ENCODE assay signal across 8 cellular contexts in the genomic region with DNA sequence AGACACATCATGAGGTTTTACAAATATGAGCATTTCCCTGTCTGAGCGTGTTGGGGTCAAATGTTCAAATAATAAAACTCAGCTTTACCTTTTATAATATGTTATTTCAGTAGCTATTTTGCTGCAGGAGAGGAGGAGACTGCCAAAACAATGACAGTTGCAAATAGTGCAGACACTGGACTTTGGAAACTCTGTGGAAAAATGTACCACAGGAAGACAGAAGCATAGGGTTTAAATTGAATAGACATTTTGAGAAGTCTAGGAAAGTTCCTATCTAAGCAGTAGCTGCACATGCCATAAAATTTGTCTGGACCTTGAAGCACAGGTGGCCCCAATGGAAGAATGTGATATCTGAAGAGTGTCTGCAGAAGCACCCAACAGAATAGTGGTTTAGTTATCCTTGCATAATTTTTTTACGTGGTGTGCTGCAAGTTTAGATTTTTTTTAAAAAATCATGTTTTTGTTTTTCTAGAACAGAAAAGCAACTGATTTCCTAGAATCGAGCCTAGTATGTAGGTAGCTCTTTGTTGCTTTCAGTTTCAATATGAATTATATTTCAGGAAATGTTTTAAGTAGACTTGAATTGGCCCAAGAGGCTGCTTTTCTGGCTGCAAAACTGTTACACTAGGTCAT. TPM values are rescaled to one million over a fixed set of nuclear protein-coding genes. Genes with fewer than 3 reads are reported as not detected.
DNase-seq lines count a peak whose midpoint lies in the region; ATAC-seq, FAIRE-seq and TF ChIP-seq lines count a peak whose summit lies in the region.

No MANE protein-coding gene starts in this region.

- no peaks in the 10 kb centered on the region for H3K27me3 ChIP-seq in left lung

- peak overlapping the region; percentile 34 to 73 for H3K27ac ChIP-seq in left lung

- no peak for FAIRE-seq in RCC 7860 (lab: Jason Lieb, UNC)

- DNase-seq in left lung (no peak), HuH-7 (ENCODE audit: low spot score) (no peak), EL (no peak), NCI-H2171 treated with DMSO at 0.1 percent for 48 hours (lab: John Stamatoyannopoulos, UW) (no peak), RCC 7860 (ENCODE audit: low spot score) (no peak)

- H3K9me3 ChIP-seq in left lung, result no peaks in the 10 kb centered on the region

- H3K36me3 ChIP-seq in left lung, result no peaks in the 10 kb centered on the region

- peaks cover 0 to 17% of the 10 kb centered on the region in 2 donors for H3K4me1 ChIP-seq in left lung

- TF ChIP-seq CTCF in left lung (IDR thresholded peaks at IDR 0.05), result no peak

- ATAC-seq in GM18499 (IDR thresholded peaks at IDR 0.05; ENCODE audit: insufficient read depth, unreplicated experiment) (peak; percentile 84), GM21447 (IDR thresholded peaks at IDR 0.05; ENCODE audit: unreplicated experiment) (peak; percentile 97), HG03565 (IDR thresholded peaks at IDR 0.05; ENCODE audit: unreplicated experiment) (peak; percentile 90), left lung (peak; percentile 54)

- intact Hi-C loops in left lung (cut with DNase I), result no loop called here

- no peak overlapping the region for H3K4me3 ChIP-seq in left lung

RNA-seq across cellular contexts. Expression of gene GBP5, which starts 14.0 kb away (rescaled TPM):
- 10 to 100 TPM in 1 of 2 donors, 1 to 10 TPM in 1; 3.0 to 17.4 TPM for total RNA-seq in left lung
